ENCODE assay signal across 10 cellular contexts in the genomic region with DNA sequence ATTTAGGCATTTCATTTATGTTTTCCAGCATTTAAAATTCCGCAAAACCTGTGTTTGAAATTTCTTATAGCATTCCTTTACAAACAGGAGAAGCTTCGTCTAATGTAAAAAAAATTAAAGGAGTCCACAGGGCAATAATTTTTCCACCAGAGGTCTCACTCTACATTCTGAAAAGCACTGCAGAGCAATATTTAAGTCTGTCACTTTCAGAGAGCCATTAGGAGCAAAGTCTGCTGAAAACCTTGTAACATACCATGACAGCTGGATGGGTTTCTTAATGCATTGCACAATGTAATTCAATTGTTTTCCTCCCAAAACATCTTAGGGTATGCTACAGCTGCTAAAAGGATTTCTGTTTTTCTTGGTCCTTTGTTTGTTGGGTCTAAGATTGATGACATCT. TPM values are rescaled to one million over a fixed set of nuclear protein-coding genes. Genes with fewer than 3 reads are reported as not detected.
DNase-seq lines count a peak whose midpoint lies in the region; ATAC-seq and TF ChIP-seq lines count a peak whose summit lies in the region.
"Had no signal": no experiment of that assay in that cellular context is flagged by ENCODE, and none has a peak within 500 bp of the region (broad histone marks: within the 10 kb centered on the region; RNA-seq: fewer than 3 reads in every experiment).

No MANE protein-coding gene starts in this region.

- in situ Hi-C loops in astrocyte of the cerebellum (cut with HindIII; ENCODE audit: low sequenced_read_pairs) = loop anchor here (5.0 kb wide), 2 partner anchors 57 to 127 kb away; a partner anchor contains a TSS

- peak; percentile 20; the same call in 1 of the 2 replicates for TF ChIP-seq RAD21 in Ishikawa (IDR thresholded peaks at IDR 0.05; ENCODE audit: low read depth)

- H3K4me3 ChIP-seq in astrocyte of the cerebellum (ENCODE audit: low read depth, low read length) = no peak overlapping the region

- ATAC-seq in HG03469 (IDR thresholded peaks at IDR 0.05; ENCODE audit: unreplicated experiment) = no peak
- no peak for ATAC-seq in omental fat pad (ENCODE audit: low FRiP score)

- DNase-seq in AML-193 (lab: John Stamatoyannopoulos, UW) (peak; percentile 28), astrocyte of the cerebellum (ENCODE audit: low read depth) (no peak), lung microvascular endothelial cell (ENCODE audit: low read depth in 2 of 2) (peak; percentile 25 to 29), omental fat pad (ENCODE audit: low spot score) (no peak), NCI-H2227 treated with DMSO at 0.1 percent for 48 hours (lab: John Stamatoyannopoulos, UW) (no peak)
- DNase-seq in stimulated activated CD8-positive, alpha-beta memory T cell treated with anti-CD3 and anti-CD28 coated beads, Interleukin-4, amount 100 ng/mL, for 48 hours = no peak
- DNase-seq: activated naive CD4-positive, alpha-beta T cell; left cardiac atrium had no signal

- TF ChIP-seq EP300 in Ishikawa (IDR thresholded peaks at IDR 0.05; ENCODE audit: borderline replicate concordance) = no peak

- TF ChIP-seq CTCF in astrocyte of the cerebellum (IDR thresholded peaks at IDR 0.05; ENCODE audit: low read depth, low read length, missing control alignments) (peak; percentile 40), omental fat pad (IDR thresholded peaks at IDR 0.05) (no peak)

TF ChIP-seq in Ishikawa, 13 proteins besides CTCF, POLR2A, EP300 and RAD21:
- TF ChIP-seq TEAD4 (IDR thresholded peaks at IDR 0.05) (no peak), ZBTB7A (IDR thresholded peaks at IDR 0.05; ENCODE audit: low read depth) (no peak), CEBPB (IDR thresholded peaks at IDR 0.05) (no peak), EGR1 (IDR thresholded peaks at IDR 0.05) (no peak), TAF1 (IDR thresholded peaks at IDR 0.05; ENCODE audit: low read depth) (no peak), YY1 (IDR thresholded peaks at IDR 0.05; ENCODE audit: low read depth) (no peak), TCF12 (IDR thresholded peaks at IDR 0.05; ENCODE audit: low read depth) (no peak)

RNA-seq across cellular contexts. Expression of a gene that starts 18.0 kb away (rescaled TPM):
- total RNA-seq in lung microvascular endothelial cell = 0.40 and 0.87 TPM in 2 replicates
- total RNA-seq in omental fat pad = 1 to 10 TPM; 3.0 to 6.6 (median 4.6) TPM

RNA-seq across cellular contexts. Expression of a gene that starts 32.0 kb away (rescaled TPM):
- total RNA-seq in lung microvascular endothelial cell (3.6 and 3.9 TPM in 2 replicates), omental fat pad (10 to 100 TPM in 1 of 4 donors, 1 to 10 TPM in 3; 3.0 to 10.6 (median 7.5) TPM)

Comparison
In these comparisons a context has a peak if more than half of its experiments do, and no peak if none do; other contexts are left out.
1. DNase-seq: peak in AML-193 (2 of 2) and lung microvascular endothelial cell (2 of 2); none in astrocyte of the cerebellum (single experiment), omental fat pad (single experiment), stimulated activated CD8-positive, alpha-beta memory T cell treated with anti-CD3 and anti-CD28 coated beads, Interleukin-4, amount 100 ng/mL, for 48 hours (single experiment) and NCI-H2227 treated with DMSO at 0.1 percent for 48 hours (single experiment).